36 cellular contexts compared by ENCODE assay signal in genomic region chr2:3709225-3709624, GRCh38. TPM values are rescaled to one million over a fixed set of nuclear protein-coding genes. Genes with fewer than 3 reads are reported as not detected.
A peak's percentile ranks its signal among the peaks of the same experiment; 100 is the strongest.
DNase-seq lines count a peak whose midpoint lies in the region; ATAC-seq and TF ChIP-seq lines count a peak whose summit lies in the region.
"Had no signal": no experiment of that assay in that cellular context is flagged by ENCODE, and none has a peak within 500 bp of the region (broad histone marks: within the 10 kb centered on the region; RNA-seq: fewer than 3 reads in every experiment).

No MANE protein-coding gene starts in this region.

- WGBS in esophagus muscularis mucosa: 87% methylated on average over 6 of the region's 6 CpGs

- H3K4me3 Mint-ChIP-seq in neural progenitor cell (no peak overlapping the region), type B pancreatic cell (no peak overlapping the region)
- H3K4me3 Mint-ChIP-seq: B cell; CD14-positive monocyte; CD4-positive, alpha-beta memory T cell; CD4-positive, alpha-beta T cell; CD4-positive, CD25-positive, alpha-beta regulatory T cell; CD8-positive, alpha-beta memory T cell; CD8-positive, alpha-beta T cell had no signal

- H2AFZ ChIP-seq in neural progenitor cell (replicated peaks): peak overlapping the region; percentile 26

- H3K27me3 Mint-ChIP-seq in neural progenitor cell (ENCODE audit: insufficient read depth, low read depth) (peaks cover 11% of the 10 kb centered on the region), type B pancreatic cell (peaks cover 27% of the 10 kb centered on the region)

- no peaks in the 10 kb centered on the region for H4K20me1 ChIP-seq in neural progenitor cell (ENCODE audit: low read depth)
- H4K20me1 ChIP-seq: BLaER1; BLaER1 treated with 17β-estradiol and CSF1 and Interleukin-3, amounts not matched to agents 10 nM and 100 nM had no signal

- no peak for TF ChIP-seq POLR2A in esophagus muscularis mucosa (IDR thresholded peaks at IDR 0.05; ENCODE audit: low read depth)

- no peaks in the 10 kb centered on the region for H3K79me2 ChIP-seq in neural progenitor cell (ENCODE audit: low read depth)

- H3K4me1 ChIP-seq in esophagus muscularis mucosa (peaks cover 0 to 22% (median 8%) of the 10 kb centered on the region in 4 donors), neural progenitor cell (peaks cover 16% of the 10 kb centered on the region)
- H3K4me1 ChIP-seq: A549; BE2C; BLaER1; BLaER1 treated with 17β-estradiol and CSF1 and Interleukin-3, amounts not matched to agents 10 nM and 100 nM; Caco-2 had no signal

- no peak for ATAC-seq in GM21447 (IDR thresholded peaks at IDR 0.05; ENCODE audit: unreplicated experiment)
- ATAC-seq: CD8-positive, alpha-beta T cell had no signal

- H3K4me2 ChIP-seq in neural progenitor cell: no peak overlapping the region
- H3K4me2 ChIP-seq: A549; BLaER1; BLaER1 treated with 17β-estradiol and CSF1 and Interleukin-3, amounts not matched to agents 10 nM and 100 nM had no signal

- intact Hi-C loops in esophagus muscularis mucosa (cut with DNase I): no loop called here

- DNase-seq in esophagus muscularis mucosa (ENCODE audit: extremely low spot score): peak; percentile 72
- DNase-seq in mesenteric fat pad (ENCODE audit: low spot score): peak; percentile 81
- DNase-seq in neural progenitor cell (ENCODE audit: low spot score): no peak
- no peak for DNase-seq in coronary artery (ENCODE audit: low spot score)
- no peak for DNase-seq in type B pancreatic cell (ENCODE audit: extremely low spot score, unreplicated experiment)
- DNase-seq: 8988T; ACHN; AML-193; BE2C; C1 segment of cervical spinal cord; Caco-2; Calu3; CD4-positive, alpha-beta memory T cell; CD4-positive, alpha-beta T cell; CD4-positive, CD25-positive, alpha-beta regulatory T cell; CD8-positive, alpha-beta memory T cell; CD8-positive, alpha-beta T cell; COR-L47; DMS 273 treated with DMSO at 0.1 percent for 48 hours; DMS153; DMS53; DMS79; DMS79 treated with DMSO at 0.1 percent for 48 hours; DND-41; EL had no signal

- TF ChIP-seq CTCF in esophagus muscularis mucosa (IDR thresholded peaks at IDR 0.05): no peak
- TF ChIP-seq CTCF in neural progenitor cell (IDR thresholded peaks at IDR 0.05): no peak
- no peak for TF ChIP-seq CTCF in coronary artery (IDR thresholded peaks at IDR 0.05)
- TF ChIP-seq CTCF in type B pancreatic cell (conservative IDR thresholded peaks at IDR 0.05): no peak

- H3K4me1 Mint-ChIP-seq in neural progenitor cell (peaks cover 39% of the 10 kb centered on the region), type B pancreatic cell (ENCODE audit: unreplicated experiment) (peaks cover 6% of the 10 kb centered on the region)
- H3K4me1 Mint-ChIP-seq: B cell, CD14-positive monocyte had no signal

- H3K27ac ChIP-seq in esophagus muscularis mucosa (replicated peaks in 1 of 4) (no peak overlapping the region), neural progenitor cell (no peak overlapping the region), coronary artery (no peak overlapping the region)
- H3K27ac ChIP-seq: 22Rv1; A549; BLaER1; BLaER1 treated with 17β-estradiol and CSF1 and Interleukin-3, amounts not matched to agents 10 nM and 100 nM; C4-2B had no signal

- peaks cover 9% of the 10 kb centered on the region for H3F3A ChIP-seq in neural progenitor cell (ENCODE audit: low read depth)

- H3K36me3 Mint-ChIP-seq in neural progenitor cell (peaks cover 3% of the 10 kb centered on the region), type B pancreatic cell (peaks cover 5% of the 10 kb centered on the region)
- H3K36me3 Mint-ChIP-seq: CD14-positive monocyte; CD4-positive, CD25-positive, alpha-beta regulatory T cell; CD8-positive, alpha-beta T cell had no signal

- H3K9me3 ChIP-seq in esophagus muscularis mucosa: no peaks in the 10 kb centered on the region
- H3K9me3 ChIP-seq in neural progenitor cell (ENCODE audit: low read depth): no peaks in the 10 kb centered on the region
- H3K9me3 ChIP-seq: BLaER1, Caco-2 had no signal

- H3K36me3 ChIP-seq in esophagus muscularis mucosa: no peaks in the 10 kb centered on the region
- no peaks in the 10 kb centered on the region for H3K36me3 ChIP-seq in neural progenitor cell
- H3K36me3 ChIP-seq: BE2C; BLaER1; BLaER1 treated with 17β-estradiol and CSF1 and Interleukin-3, amounts not matched to agents 10 nM and 100 nM had no signal

- H3K9me3 Mint-ChIP-seq in neural progenitor cell (peaks cover 5% of the 10 kb centered on the region), type B pancreatic cell (no peaks in the 10 kb centered on the region)
- H3K9me3 Mint-ChIP-seq: CD4-positive, alpha-beta T cell; CD8-positive, alpha-beta T cell had no signal

- no peak overlapping the region for H3K27ac Mint-ChIP-seq in neural progenitor cell
- no peak overlapping the region for H3K27ac Mint-ChIP-seq in type B pancreatic cell
- H3K27ac Mint-ChIP-seq: B cell; CD14-positive monocyte; CD4-positive, alpha-beta memory T cell; CD4-positive, alpha-beta T cell; CD4-positive, CD25-positive, alpha-beta regulatory T cell; CD8-positive, alpha-beta memory T cell; CD8-positive, alpha-beta T cell had no signal

- H3K27me3 ChIP-seq in esophagus muscularis mucosa (peaks cover 0 to 43% (median 0%) of the 10 kb centered on the region in 4 donors), neural progenitor cell (no peaks in the 10 kb centered on the region)
- H3K27me3 ChIP-seq: BE2C; BLaER1; BLaER1 treated with 17β-estradiol and CSF1 and Interleukin-3, amounts not matched to agents 10 nM and 100 nM had no signal

- TF ChIP-seq EP300 in esophagus muscularis mucosa (IDR thresholded peaks at IDR 0.05): no peak

- no peak overlapping the region for H3K4me3 ChIP-seq in esophagus muscularis mucosa
- no peak overlapping the region for H3K4me3 ChIP-seq in neural progenitor cell
- H3K4me3 ChIP-seq in coronary artery: no peak overlapping the region
- H3K4me3 ChIP-seq: A549; BLaER1; BLaER1 treated with 17β-estradiol and CSF1 and Interleukin-3, amounts not matched to agents 10 nM and 100 nM had no signal

- no peak overlapping the region for H3K9ac ChIP-seq in neural progenitor cell
- H3K9ac ChIP-seq: BLaER1; BLaER1 treated with 17β-estradiol and CSF1 and Interleukin-3, amounts not matched to agents 10 nM and 100 nM had no signal

RNA-seq across cellular contexts. Expression of gene DCDC2C, which starts 5.8 kb away (rescaled TPM):
- total RNA-seq in esophagus muscularis mucosa: under 1 TPM in 1 of 4 donors, not detected in 3; 0.83 TPM
- total RNA-seq in mesenteric fat pad: not detected
- total RNA-seq in neural progenitor cell (ENCODE audit: low replicate concordance): not detected in 2 replicates
- not detected in 2 replicates for total RNA-seq in type B pancreatic cell (ENCODE audit: low replicate concordance)
- total RNA-seq: A172; B cell; Caco-2; Calu3; CD4-positive, alpha-beta memory T cell; CD4-positive, alpha-beta T cell; CD4-positive, CD25-positive, alpha-beta regulatory T cell; CD8-positive, alpha-beta memory T cell; CD8-positive, alpha-beta T cell; Daoy had no signal

RNA-seq across cellular contexts. Expression of gene ALLC, which starts 51.2 kb away (rescaled TPM):
- total RNA-seq in esophagus muscularis mucosa: not detected
- not detected for total RNA-seq in mesenteric fat pad
- not detected in 2 replicates for total RNA-seq in neural progenitor cell (ENCODE audit: low replicate concordance)
- total RNA-seq in type B pancreatic cell (ENCODE audit: low replicate concordance): not detected in 2 replicates
- total RNA-seq: A172; A673; B cell; Caco-2; Calu3; CD4-positive, alpha-beta memory T cell; CD4-positive, alpha-beta T cell; CD4-positive, CD25-positive, alpha-beta regulatory T cell; CD8-positive, alpha-beta memory T cell; CD8-positive, alpha-beta T cell had no signal

Comparison
In these comparisons a context has a peak if more than half of its experiments do, and no peak if none do; other contexts are left out.
1. DNase-seq: peak in esophagus muscularis mucosa (single experiment) and mesenteric fat pad (single experiment); none in neural progenitor cell (single experiment), coronary artery (single experiment) and type B pancreatic cell (single experiment).